ENCODE assay signal across 13 cellular contexts in the genomic region with DNA sequence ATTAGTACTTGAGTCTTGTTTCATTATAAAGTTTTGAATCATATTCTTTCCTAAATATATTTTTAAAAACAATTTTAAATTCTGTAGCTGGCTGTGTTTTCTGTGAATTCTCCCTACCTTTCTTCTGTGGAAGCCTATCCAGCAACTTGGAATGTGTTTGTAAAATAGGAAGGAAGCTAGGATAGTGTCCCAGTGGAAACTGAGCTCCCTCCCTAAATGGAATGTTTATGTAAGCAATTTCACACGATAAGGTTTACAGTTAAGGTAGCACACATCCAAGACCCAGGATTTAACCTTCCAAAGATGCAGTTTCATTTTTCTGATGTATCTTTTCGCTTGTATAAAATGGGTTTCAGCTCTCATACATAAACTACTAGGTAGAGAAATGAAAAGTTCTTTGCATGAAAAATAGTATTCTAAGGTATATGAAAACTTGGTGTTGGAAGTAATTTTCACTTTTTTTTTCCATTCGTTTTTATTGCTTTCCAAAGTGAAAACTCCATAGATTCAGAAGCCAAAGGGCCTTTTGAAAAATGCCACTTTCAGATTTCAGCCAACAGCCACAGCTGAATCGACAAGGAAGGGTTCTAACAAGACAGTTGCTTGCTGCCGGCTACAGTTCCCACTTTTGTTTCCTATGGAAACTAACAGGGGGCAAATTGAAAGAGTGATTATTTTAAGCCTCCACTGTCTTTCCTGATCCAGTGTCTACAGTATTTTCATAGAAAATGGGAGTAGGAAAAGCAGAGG.
DNase-seq lines count a peak whose midpoint lies in the region; ATAC-seq and TF ChIP-seq lines count a peak whose summit lies in the region.
"Had no signal": no experiment of that assay in that cellular context is flagged by ENCODE, and none has a peak within 500 bp of the region (broad histone marks: within the 10 kb centered on the region; RNA-seq: fewer than 3 reads in every experiment).

No MANE protein-coding gene starts in this region.

- DNase-seq in GM23338 (ENCODE audit: low spot score) (no peak), globus pallidus (ENCODE audit: low spot score) (peak; percentile 84), pons (ENCODE audit: low spot score) (peak; percentile 86), germinal center (ENCODE audit: low spot score) (no peak), mammary epithelial cell (no peak), glomerular visceral epithelial cell (ENCODE audit: extremely low spot score) (no peak), MV-4-11 (lab: John Stamatoyannopoulos, UW) (no peak)
- DNase-seq: NCI-H1092, NCI-H1694, NCI-H2107, NCI-H69 had no signal

- no peak overlapping the region for H3K4me2 ChIP-seq in GM23338
- H3K4me2 ChIP-seq in SU-DHL-6 (ENCODE audit: low read depth, low read length, poor library complexity, severe bottlenecking), result peak overlapping the region; percentile 51
- H3K4me2 ChIP-seq in mammary epithelial cell (ENCODE audit: insufficient read depth, low read depth, low read length), result no peak overlapping the region
- H3K4me2 ChIP-seq: BLaER1 treated with 17β-estradiol and CSF1 and Interleukin-3, amounts not matched to agents 10 nM and 100 nM had no signal

- no peaks in the 10 kb centered on the region for H3K9me2 ChIP-seq in GM23338 (ENCODE audit: insufficient read depth)
- H3K9me2 ChIP-seq in SU-DHL-6 (replicated peaks; ENCODE audit: insufficient read depth, low read length), result no peaks in the 10 kb centered on the region

- ATAC-seq in GM23338, result no peak

- 56% methylated on average over 5 of the region's 5 CpGs for WGBS in mammary epithelial cell (ENCODE audit: low coverage, missing lambda C conversion rate)

- H3K9me3 ChIP-seq in SU-DHL-6 (ENCODE audit: insufficient read depth, low read length) (no peaks in the 10 kb centered on the region), mammary epithelial cell (replicated peaks; ENCODE audit: insufficient read depth, low read length) (peaks cover 16% of the 10 kb centered on the region)

- H3K9ac ChIP-seq in SU-DHL-6 (ENCODE audit: low read length), result no peak overlapping the region
- H3K9ac ChIP-seq in mammary epithelial cell (ENCODE audit: insufficient read depth, low read length), result no peak overlapping the region
- H3K9ac ChIP-seq: BLaER1 treated with 17β-estradiol and CSF1 and Interleukin-3, amounts not matched to agents 10 nM and 100 nM had no signal

- H4K20me1 ChIP-seq in GM23338 (replicated peaks; ENCODE audit: insufficient read depth) (no peaks in the 10 kb centered on the region), SU-DHL-6 (ENCODE audit: low read depth, low read length) (no peaks in the 10 kb centered on the region), mammary epithelial cell (ENCODE audit: insufficient read depth, low read length) (no peaks in the 10 kb centered on the region)
- H4K20me1 ChIP-seq: BLaER1 treated with 17β-estradiol and CSF1 and Interleukin-3, amounts not matched to agents 10 nM and 100 nM had no signal

- in situ Hi-C loops in mammary epithelial cell (cut with MboI; ENCODE audit: low sequenced_read_pairs in 2 of 2), result no loop called here

- no peak overlapping the region for H3K27ac Mint-ChIP-seq in GM23338

- H3K79me2 ChIP-seq in GM23338 (replicated peaks; ENCODE audit: insufficient read depth) (no peaks in the 10 kb centered on the region), SU-DHL-6 (ENCODE audit: insufficient read depth, low read length) (peaks cover 44% of the 10 kb centered on the region), mammary epithelial cell (ENCODE audit: insufficient read depth, low read length) (no peaks in the 10 kb centered on the region)

- no peak overlapping the region for H3K4me3 Mint-ChIP-seq in GM23338

- H3K4me3 ChIP-seq in GM23338, result no peak overlapping the region
- H3K4me3 ChIP-seq in SU-DHL-6 (ENCODE audit: insufficient read depth, low read length, poor library complexity, severe bottlenecking), result no peak overlapping the region
- no peak overlapping the region for H3K4me3 ChIP-seq in mammary epithelial cell (replicated peaks in 1 of 3; ENCODE audit: insufficient read depth in 1 of 3, low read depth in 2 of 3, low read length in 3 of 3)
- H3K4me3 ChIP-seq: BLaER1 treated with 17β-estradiol and CSF1 and Interleukin-3, amounts not matched to agents 10 nM and 100 nM had no signal

- H3K4me1 ChIP-seq in GM23338 (ENCODE audit: insufficient read depth), result no peaks in the 10 kb centered on the region
- H3K4me1 ChIP-seq in mammary epithelial cell (ENCODE audit: insufficient read depth, low read length), result no peaks in the 10 kb centered on the region
- H3K4me1 ChIP-seq: BLaER1 treated with 17β-estradiol and CSF1 and Interleukin-3, amounts not matched to agents 10 nM and 100 nM had no signal

- TF ChIP-seq CTCF in GM23338 (conservative IDR thresholded peaks at IDR 0.05; ENCODE audit: low read depth in 2 of 2) (no peak), SU-DHL-6 (IDR thresholded peaks at IDR 0.05; ENCODE audit: insufficient read depth, low read length, poor library complexity, severe bottlenecking) (no peak), mammary epithelial cell (conservative IDR thresholded peaks at IDR 0.05 in 1 of 2, IDR thresholded peaks at IDR 0.05 in 1 of 2; ENCODE audit: extremely low read depth in 1 of 2, insufficient read depth in 1 of 2, low read depth in 1 of 2, low read length in 2 of 2) (no peak)

- peaks cover 1% of the 10 kb centered on the region for H3K27me3 Mint-ChIP-seq in GM23338 (ENCODE audit: insufficient read depth, low read depth, poor library complexity)

- no peaks in the 10 kb centered on the region for H3F3A ChIP-seq in GM23338 (replicated peaks; ENCODE audit: low read depth)
- H3F3A ChIP-seq in SU-DHL-6 (ENCODE audit: insufficient read depth), result no peaks in the 10 kb centered on the region

- H3K27me3 ChIP-seq in GM23338 (ENCODE audit: insufficient read depth) (no peaks in the 10 kb centered on the region), SU-DHL-6 (ENCODE audit: low read length) (no peaks in the 10 kb centered on the region), mammary epithelial cell (ENCODE audit: insufficient read depth, low read length) (no peaks in the 10 kb centered on the region)
- H3K27me3 ChIP-seq: BLaER1 treated with 17β-estradiol and CSF1 and Interleukin-3, amounts not matched to agents 10 nM and 100 nM had no signal

- no TSS peak for BruUV-seq in mammary epithelial cell (replicated peaks; lab: Mats Ljungman, UMichigan)

- intact Hi-C loops in mammary epithelial cell (cut with micrococcal nuclease), result no loop called here

- H3K36me3 Mint-ChIP-seq in GM23338 (ENCODE audit: low read depth), result no peaks in the 10 kb centered on the region

- peak overlapping the region; percentile 28; the same call in 1 of the 2 replicates for H2AFZ ChIP-seq in GM23338
- H2AFZ ChIP-seq in SU-DHL-6 (ENCODE audit: low read depth, low read length, severe bottlenecking), result no peak overlapping the region
- H2AFZ ChIP-seq in mammary epithelial cell (ENCODE audit: low read depth, low read length), result no peak overlapping the region

- H3K36me3 ChIP-seq in GM23338 (ENCODE audit: insufficient read depth) (no peaks in the 10 kb centered on the region), SU-DHL-6 (ENCODE audit: low read length) (0 out of 2 replicates have a peak, but pooled peaks cover 7% of the 10 kb centered on the region), mammary epithelial cell (ENCODE audit: insufficient read depth, low read length) (no peaks in the 10 kb centered on the region)
- H3K36me3 ChIP-seq: BLaER1 treated with 17β-estradiol and CSF1 and Interleukin-3, amounts not matched to agents 10 nM and 100 nM had no signal

- no peaks in the 10 kb centered on the region for H3K9me3 Mint-ChIP-seq in GM23338

- H3K27ac ChIP-seq in GM23338 (ENCODE audit: low read depth) (no peak overlapping the region), SU-DHL-6 (ENCODE audit: low read depth, low read length) (no peak overlapping the region), mammary epithelial cell (ENCODE audit: insufficient read depth, low read depth, low read length) (no peak overlapping the region)
- H3K27ac ChIP-seq: BLaER1 treated with 17β-estradiol and CSF1 and Interleukin-3, amounts not matched to agents 10 nM and 100 nM had no signal

- dilution Hi-C loops in mammary epithelial cell (cut with HindIII; ENCODE audit: low sequenced_read_pairs), result no loop called here

- CTCF ChIA-PET in mammary epithelial cell (lab: Charles Lee; ENCODE audit: low non-redundant PET), result no interaction called here

- peaks cover 3% of the 10 kb centered on the region; the same call in 1 of the 3 replicates for H3K4me1 Mint-ChIP-seq in GM23338

TF ChIP-seq in GM23338, 12 proteins besides CTCF, POLR2A, EP300 and RAD21 (continues in another document):
- no peak for TF ChIP-seq EZH2 (IDR thresholded peaks at IDR 0.05; ENCODE audit: low read depth, unreplicated experiment)
- no peak for TF ChIP-seq NANOG (IDR thresholded peaks at IDR 0.05; ENCODE audit: borderline replicate concordance)
- TF ChIP-seq POLR2AphosphoS5 (IDR thresholded peaks at IDR 0.05; ENCODE audit: low read depth), result no peak
- TF ChIP-seq ZNF331 (CRISPR knock-in tag; IDR thresholded peaks at IDR 0.05; ENCODE audit: low read depth), result no peak
- TF ChIP-seq ZNF114 (CRISPR knock-in tag; IDR thresholded peaks at IDR 0.05), result no peak
- no peak for TF ChIP-seq CREB1 (CRISPR knock-in tag; IDR thresholded peaks at IDR 0.05; ENCODE audit: low read depth)
- TF ChIP-seq, protein P1, sequence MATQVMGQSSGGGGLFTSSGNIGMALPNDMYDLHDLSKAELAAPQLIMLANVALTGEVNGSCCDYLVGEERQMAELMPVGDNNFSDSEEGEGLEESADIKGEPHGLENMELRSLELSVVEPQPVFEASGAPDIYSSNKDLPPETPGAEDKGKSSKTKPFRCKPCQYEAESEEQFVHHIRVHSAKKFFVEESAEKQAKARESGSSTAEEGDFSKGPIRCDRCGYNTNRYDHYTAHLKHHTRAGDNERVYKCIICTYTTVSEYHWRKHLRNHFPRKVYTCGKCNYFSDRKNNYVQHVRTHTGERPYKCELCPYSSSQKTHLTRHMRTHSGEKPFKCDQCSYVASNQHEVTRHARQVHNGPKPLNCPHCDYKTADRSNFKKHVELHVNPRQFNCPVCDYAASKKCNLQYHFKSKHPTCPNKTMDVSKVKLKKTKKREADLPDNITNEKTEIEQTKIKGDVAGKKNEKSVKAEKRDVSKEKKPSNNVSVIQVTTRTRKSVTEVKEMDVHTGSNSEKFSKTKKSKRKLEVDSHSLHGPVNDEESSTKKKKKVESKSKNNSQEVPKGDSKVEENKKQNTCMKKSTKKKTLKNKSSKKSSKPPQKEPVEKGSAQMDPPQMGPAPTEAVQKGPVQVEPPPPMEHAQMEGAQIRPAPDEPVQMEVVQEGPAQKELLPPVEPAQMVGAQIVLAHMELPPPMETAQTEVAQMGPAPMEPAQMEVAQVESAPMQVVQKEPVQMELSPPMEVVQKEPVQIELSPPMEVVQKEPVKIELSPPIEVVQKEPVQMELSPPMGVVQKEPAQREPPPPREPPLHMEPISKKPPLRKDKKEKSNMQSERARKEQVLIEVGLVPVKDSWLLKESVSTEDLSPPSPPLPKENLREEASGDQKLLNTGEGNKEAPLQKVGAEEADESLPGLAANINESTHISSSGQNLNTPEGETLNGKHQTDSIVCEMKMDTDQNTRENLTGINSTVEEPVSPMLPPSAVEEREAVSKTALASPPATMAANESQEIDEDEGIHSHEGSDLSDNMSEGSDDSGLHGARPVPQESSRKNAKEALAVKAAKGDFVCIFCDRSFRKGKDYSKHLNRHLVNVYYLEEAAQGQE (IDR thresholded peaks at IDR 0.05; ENCODE audit: unreplicated experiment), result no peak

Comparison
In these comparisons a context has a peak if more than half of its experiments do, and no peak if none do; other contexts are left out.
1. DNase-seq: peak in globus pallidus (single experiment) and pons (single experiment); none in GM23338 (single experiment), germinal center (single experiment), mammary epithelial cell (single experiment), glomerular visceral epithelial cell (single experiment) and MV-4-11 (single experiment).